Comparison of ENCODE assay signal across 8 cellular contexts in genomic region chr4:185307136-185307950, GRCh38.
DNase-seq lines count a peak whose midpoint lies in the region; ATAC-seq and TF ChIP-seq lines count a peak whose summit lies in the region.

No MANE protein-coding gene starts in this region.

- H3K36me3 Mint-ChIP-seq in osteocyte (ENCODE audit: unreplicated experiment) (peaks cover 36% of the 10 kb centered on the region), glutamatergic neuron (ENCODE audit: unreplicated experiment) (peaks cover 5% of the 10 kb centered on the region)

- no peak overlapping the region for H3K4me3 ChIP-seq in BE2C (ENCODE audit: low read depth, low read length)

- no peaks in the 10 kb centered on the region for H3K4me1 ChIP-seq in BE2C

- H3K36me3 ChIP-seq in BE2C: peaks cover 4% of the 10 kb centered on the region; the same call in 1 of the 2 replicates

- no peaks in the 10 kb centered on the region for H3K27me3 Mint-ChIP-seq in osteocyte (ENCODE audit: unreplicated experiment)
- no peaks in the 10 kb centered on the region for H3K27me3 Mint-ChIP-seq in glutamatergic neuron (ENCODE audit: unreplicated experiment)

- H3K4me3 Mint-ChIP-seq in osteocyte (ENCODE audit: unreplicated experiment) (no peak overlapping the region), glutamatergic neuron (ENCODE audit: unreplicated experiment) (no peak overlapping the region)

- no peaks in the 10 kb centered on the region for H3K9me3 ChIP-seq in BE2C

- peak overlapping the region; percentile 45 for H3K27ac Mint-ChIP-seq in osteocyte (ENCODE audit: unreplicated experiment)
- H3K27ac Mint-ChIP-seq in glutamatergic neuron (ENCODE audit: unreplicated experiment): no peak overlapping the region

- no peaks in the 10 kb centered on the region for H3K9me3 Mint-ChIP-seq in osteocyte (ENCODE audit: unreplicated experiment)
- H3K9me3 Mint-ChIP-seq in glutamatergic neuron (ENCODE audit: unreplicated experiment): no peaks in the 10 kb centered on the region

- TF ChIP-seq CTCF in osteocyte (IDR thresholded peaks at IDR 0.05) (no peak), glutamatergic neuron (IDR thresholded peaks at IDR 0.05; ENCODE audit: partially characterized antibody, unreplicated experiment) (no peak), BE2C (IDR thresholded peaks at IDR 0.05; ENCODE audit: low read depth, low read length) (no peak)

- ATAC-seq in GM19035 (IDR thresholded peaks at IDR 0.05; ENCODE audit: unreplicated experiment) (peak; percentile 72), HG02623 (IDR thresholded peaks at IDR 0.05; ENCODE audit: unreplicated experiment) (peak; percentile 62)

- peak; percentile 12 for DNase-seq in NCI-H226
- DNase-seq in osteocyte (ENCODE audit: extremely low spot score, unreplicated experiment): no peak
- DNase-seq in glutamatergic neuron: no peak
- no peak for DNase-seq in stimulated activated CD4-positive, alpha-beta T cell treated with anti-CD3 and anti-CD28 coated beads, Interleukin-15, amount 100 ng/mL, for 24 hours
- DNase-seq in mesenteric fat pad (ENCODE audit: low spot score): no peak
- no peak for DNase-seq in BE2C

- H3K27me3 ChIP-seq in BE2C: no peaks in the 10 kb centered on the region

- peaks cover 31% of the 10 kb centered on the region for H3K4me1 Mint-ChIP-seq in osteocyte (ENCODE audit: unreplicated experiment)
- peaks cover 5% of the 10 kb centered on the region for H3K4me1 Mint-ChIP-seq in glutamatergic neuron (ENCODE audit: low read depth, unreplicated experiment)
